Comparison of ENCODE assay signal across 10 cellular contexts in the genomic region with DNA sequence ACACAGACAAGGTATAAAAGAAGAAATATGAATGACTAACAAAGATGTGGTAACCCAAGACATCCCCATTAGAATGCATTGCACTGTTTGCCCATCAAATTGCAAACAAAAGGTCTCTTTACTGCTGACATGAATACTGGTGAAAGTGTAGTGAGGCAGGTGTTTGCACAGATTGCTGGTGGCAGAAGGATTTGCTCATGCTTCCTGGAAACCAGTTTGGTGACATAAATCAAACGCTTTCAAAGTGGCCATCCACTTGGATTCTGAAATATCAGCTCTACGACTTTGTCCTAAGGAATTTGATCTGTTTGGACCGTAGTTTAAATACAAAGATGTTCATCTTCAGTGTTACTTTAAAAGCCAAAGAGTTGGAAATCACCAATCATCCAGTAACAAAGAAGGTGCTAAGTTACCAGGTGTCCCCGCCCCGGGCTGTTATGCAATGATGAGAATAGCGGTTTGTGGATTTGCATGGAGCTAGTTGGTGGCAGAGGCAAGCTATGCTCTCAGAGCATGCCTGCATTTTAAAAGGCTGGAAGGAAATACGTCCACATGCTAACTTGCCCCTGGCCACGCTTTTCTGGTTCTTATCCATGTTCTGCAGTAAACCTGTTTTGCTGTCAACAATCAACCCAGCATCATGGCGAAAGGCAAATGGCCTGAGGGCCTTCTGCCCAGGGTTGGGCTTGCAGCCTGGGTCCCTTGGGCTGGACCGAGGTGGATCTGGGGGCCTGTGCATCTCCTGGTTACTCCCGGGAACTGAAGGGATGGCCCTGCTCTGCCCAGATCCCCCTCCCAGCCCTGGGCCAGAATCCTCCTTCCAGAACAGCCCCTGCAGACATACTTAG. TPM values are rescaled to one million over a fixed set of nuclear protein-coding genes. Genes with fewer than 3 reads are reported as not detected.
DNase-seq lines count a peak whose midpoint lies in the region; ATAC-seq, FAIRE-seq and TF ChIP-seq lines count a peak whose summit lies in the region.
"Had no signal": no experiment of that assay in that cellular context is flagged by ENCODE, and none has a peak within 500 bp of the region (broad histone marks: within the 10 kb centered on the region; RNA-seq: fewer than 3 reads in every experiment).

No MANE protein-coding gene starts in this region.

- H3K27ac ChIP-seq in endothelial cell of umbilical vein (ENCODE audit: insufficient read depth, low read depth, low read length), result no peak overlapping the region

- CTCF ChIA-PET in endothelial cell of umbilical vein (lab: Charles Lee), result interaction anchor here (0.6 to 2.7 kb wide), 5 partner anchors 13 to 304 kb away, joined by 3 to 12 read pairs (median 5); no protein-coding TSS in a partner anchor

- H3K9me1 ChIP-seq in endothelial cell of umbilical vein (replicated peaks; ENCODE audit: control insufficient read depth, extremely low read depth, insufficient read depth, low read length), result no peaks in the 10 kb centered on the region

- H2AFZ ChIP-seq in endothelial cell of umbilical vein (ENCODE audit: low read depth, low read length), result no peak overlapping the region

- no TSS peak for BruUV-seq in endothelial cell of umbilical vein (replicated peaks; lab: Mats Ljungman, UMichigan)

- TF ChIP-seq POLR2A in endothelial cell of umbilical vein (IDR thresholded peaks at IDR 0.05; ENCODE audit: low read depth, low read length), result no peak

- POLR2A ChIA-PET in endothelial cell of umbilical vein (lab: Charles Lee), result no interaction called here

- dilution Hi-C loops in endothelial cell of umbilical vein (cut with MboI; ENCODE audit: extremely low pct_ligation_motif_present, low sequenced_read_pairs), result no loop called here

- DNase-seq in DMS153 treated with DMSO at 0.1 percent for 48 hours (lab: John Stamatoyannopoulos, UW; ENCODE audit: unreplicated experiment) (peak; percentile 87), NCI-H2196 (lab: John Stamatoyannopoulos, UW; ENCODE audit: unreplicated experiment) (peak; percentile 84), endothelial cell of umbilical vein (ENCODE audit: low read depth, low spot score) (no peak), AG20443 (ENCODE audit: low spot score) (no peak), urothelium cell line (ENCODE audit: low spot score) (no peak)
- DNase-seq in activated T-cell treated with anti-CD3 and anti-CD28 coated beads, Interleukin-2, amount 50 U/mL, for 48 hours, result no peak
- no peak for DNase-seq in activated T-cell treated with anti-CD3 and anti-CD28 coated beads, Interleukin-2, amount 50 U/mL, for 1 hour
- DNase-seq: foreskin melanocyte had no signal

- H3K79me2 ChIP-seq in endothelial cell of umbilical vein (ENCODE audit: control insufficient read depth, insufficient read depth, low read length), result no peaks in the 10 kb centered on the region

- H4K20me1 ChIP-seq in endothelial cell of umbilical vein (replicated peaks; ENCODE audit: control insufficient read depth, extremely low read depth, insufficient read depth, low read length), result no peaks in the 10 kb centered on the region

- H3K36me3 ChIP-seq in endothelial cell of umbilical vein (ENCODE audit: control insufficient read depth in 2 of 2, extremely low read depth in 1 of 2, insufficient read depth in 2 of 2, low read length in 2 of 2), result no peaks in the 10 kb centered on the region

- no peak overlapping the region for H3K4me3 ChIP-seq in endothelial cell of umbilical vein (replicated peaks in 1 of 3; ENCODE audit: insufficient read depth in 1 of 3, low read depth in 1 of 3, low read length in 3 of 3)

- peaks cover 4% of the 10 kb centered on the region for H3K4me1 ChIP-seq in endothelial cell of umbilical vein (ENCODE audit: control insufficient read depth, extremely low read depth, insufficient read depth, low read length)

- H3K9me3 ChIP-seq in endothelial cell of umbilical vein (replicated peaks; ENCODE audit: control insufficient read depth, insufficient read depth, low read length), result no peaks in the 10 kb centered on the region

- peak; percentile 52 for FAIRE-seq in endothelial cell of umbilical vein (lab: Jason Lieb, UNC)
- FAIRE-seq in urothelium cell line (lab: Jason Lieb, UNC), result no peak

- H3K9ac ChIP-seq in endothelial cell of umbilical vein (replicated peaks; ENCODE audit: extremely low read depth, insufficient read depth, low read length), result no peak overlapping the region

- intact Hi-C loops in endothelial cell of umbilical vein (cut with micrococcal nuclease), result no loop called here

- no peak overlapping the region for H3K4me2 ChIP-seq in endothelial cell of umbilical vein (ENCODE audit: insufficient read depth, low read length)

- peak; percentile 46 for ATAC-seq in HG03432 (IDR thresholded peaks at IDR 0.05; ENCODE audit: unreplicated experiment)

- H3K27me3 ChIP-seq in endothelial cell of umbilical vein (ENCODE audit: control insufficient read depth in 2 of 2, insufficient read depth in 2 of 2, low read length in 2 of 2), result peaks cover 22 to 23% of the 10 kb centered on the region in 2 experiments

- no peak for TF ChIP-seq CTCF in endothelial cell of umbilical vein (IDR thresholded peaks at IDR 0.05; ENCODE audit: extremely low read depth in 1 of 2, insufficient read depth in 1 of 2, low read depth in 1 of 2, low read length in 2 of 2)

TF ChIP-seq in endothelial cell of umbilical vein, 7 proteins besides CTCF, POLR2A, EP300 and RAD21:
- TF ChIP-seq MYC (IDR thresholded peaks at IDR 0.05; ENCODE audit: low read depth, low read length), result no peak
- no peak for TF ChIP-seq FOS (IDR thresholded peaks at IDR 0.05; ENCODE audit: borderline replicate concordance, insufficient read depth, low read length)
- no peak for TF ChIP-seq JUN (IDR thresholded peaks at IDR 0.05; ENCODE audit: borderline replicate concordance, insufficient read depth, insufficient read length, low read depth)
- TF ChIP-seq EZH2 (IDR thresholded peaks at IDR 0.05; ENCODE audit: borderline replicate concordance, low read depth, low read length, severe bottlenecking), result no peak
- no peak for TF ChIP-seq POLR2AphosphoS5 (IDR thresholded peaks at IDR 0.05; ENCODE audit: insufficient read depth, low read depth, low read length)
- TF ChIP-seq GATA2 (IDR thresholded peaks at IDR 0.05; ENCODE audit: insufficient read depth, insufficient read length, low read depth, low read length), result no peak

RNA-seq across cellular contexts. Expression of a gene that starts 49.2 kb away (rescaled TPM):
- total RNA-seq in endothelial cell of umbilical vein, result not detected in 2 replicates
- not detected in 2 replicates for polyA plus RNA-seq in endothelial cell of umbilical vein
- not detected in 2 replicates for polyA plus RNA-seq in endothelial cell of umbilical vein (2011; cell fraction: cytosol; rRNA removed)
- polyA plus RNA-seq in endothelial cell of umbilical vein (2011; cell fraction: nucleus; rRNA removed), result not detected in 2 replicates
- not detected in 2 replicates for polyA plus RNA-seq in endothelial cell of umbilical vein (2012)
- not detected in 2 replicates for polyA minus RNA-seq in endothelial cell of umbilical vein
- polyA minus RNA-seq in endothelial cell of umbilical vein (2011; cell fraction: cytosol; rRNA and poly(A)+ RNA removed), result not detected
- polyA minus RNA-seq in endothelial cell of umbilical vein (2011; cell fraction: nucleus; rRNA and poly(A)+ RNA removed), result not detected in 2 replicates
- total RNA-seq: HT1080 had no signal

Comparison
In these comparisons a context has a peak if more than half of its experiments do, and no peak if none do; other contexts are left out.
1. DNase-seq: peak in DMS153 treated with DMSO at 0.1 percent for 48 hours (single experiment) and NCI-H2196 (single experiment); none in endothelial cell of umbilical vein (single experiment), AG20443 (single experiment), activated T-cell treated with anti-CD3 and anti-CD28 coated beads, Interleukin-2, amount 50 U/mL, for 48 hours (0 of 2), urothelium cell line (single experiment) and activated T-cell treated with anti-CD3 and anti-CD28 coated beads, Interleukin-2, amount 50 U/mL, for 1 hour (single experiment).